41 cellular contexts compared by ENCODE assay signal in genomic region chr1:32468791-32469190, GRCh38. TPM values are rescaled to one million over a fixed set of nuclear protein-coding genes. Genes with fewer than 3 reads are reported as not detected.
"Had no signal": no experiment of that assay in that cellular context is flagged by ENCODE, and none has a peak within 500 bp of the region (broad histone marks: within the 10 kb centered on the region; RNA-seq: fewer than 3 reads in every experiment).

No MANE protein-coding gene starts in this region.

- H3K27ac Mint-ChIP-seq: activated naive CD4-positive, alpha-beta T cell treated with anti-CD3 and anti-CD28 coated beads for 36 hours; activated naive CD4-positive, alpha-beta T cell treated with anti-CD3 and anti-CD28 coated beads, Interleukin-2, amount 10 ng/mL, durations not matched to agents 7 days and 5 days; activated naive CD4-positive, alpha-beta T cell treated with anti-CD3 and anti-CD28 coated beads, Interleukin-2, amount 50 U/mL, for 24 hours; activated naive CD4-positive, alpha-beta T cell treated with anti-CD3 and anti-CD28 coated beads, Interleukin-2, amount 50 U/mL, for 72 hours; activated naive CD8-positive, alpha-beta T cell; activated naive CD8-positive, alpha-beta T cell treated with anti-CD3 and anti-CD28 coated beads for 36 hours; activated naive CD8-positive, alpha-beta T cell treated with anti-CD3 and anti-CD28 coated beads, Interleukin-2, amount 10 ng/mL, durations not matched to agents 7 days and 5 days; activated naive CD8-positive, alpha-beta T cell treated with anti-CD3 and anti-CD28 coated beads, Interleukin-2, amount 50 U/mL, for 24 hours; activated T-cell treated with anti-CD3 and anti-CD28 coated beads, Interleukin-2, amount 50 U/mL, for 24 hours; activated T-cell treated with anti-CD3 and anti-CD28 coated beads, Interleukin-2, amount 50 U/mL, for 72 hours; activated T-helper 1 cell treated with anti-CD3 and anti-CD28 coated beads, Interleukin-12 subunit alpha, Interleukin-12 subunit beta, Interleukin-2, Interleukin-4 antibody, amounts not matched to agents 30 ng/mL and 10 ng/mL and 1 ng/mL, durations not matched to agents 14 hours and 24 hours and 36 hours; activated T-helper 17 cell treated with anti-CD3 and anti-CD28 coated beads, Interleukin-2, amount 50 U/mL, for 72 hours; activated T-helper 2 cell treated with anti-CD3 and anti-CD28 coated beads, Interferon-gamma antibody, Interleukin-2, Interleukin-4, amounts not matched to agents 10 μg/mL and 5 μg/mL and 100 μg/mL, durations not matched to agents 14 hours and 24 hours and 36 hours; brain had no signal

- H3K27me3 ChIP-seq: adrenal gland, ascending aorta, cardiac muscle cell had no signal

- H3K27ac ChIP-seq: adrenal gland, ascending aorta, body of pancreas, brain microvascular endothelial cell, breast epithelium, cardiac muscle cell had no signal

- H3K36me3 Mint-ChIP-seq: activated naive CD4-positive, alpha-beta T cell treated with anti-CD3 and anti-CD28 coated beads, Interleukin-2, amount 50 U/mL, for 24 hours; activated naive CD8-positive, alpha-beta T cell; activated naive CD8-positive, alpha-beta T cell treated with anti-CD3 and anti-CD28 coated beads for 36 hours; brain had no signal

- H3K9me3 ChIP-seq: adrenal gland, ascending aorta, body of pancreas, breast epithelium had no signal

- ATAC-seq: activated naive CD4-positive, alpha-beta T cell treated with anti-CD3 and anti-CD28 coated beads, Interleukin-2, amount 50 U/mL, for 72 hours; activated naive CD8-positive, alpha-beta T cell treated with anti-CD3 and anti-CD28 coated beads, Interleukin-2, amount 50 U/mL, for 24 hours; activated T-cell treated with anti-CD3 and anti-CD28 coated beads, Interleukin-2, amount 50 U/mL, for 4 hours; activated T-cell treated with anti-CD3 and anti-CD28 coated beads, Interleukin-2, amount 50 U/mL, for 72 hours; activated T-helper 17 cell treated with anti-CD3 and anti-CD28 coated beads, Interleukin-2, amount 50 U/mL, for 72 hours; body of pancreas had no signal

- H3K4me3 ChIP-seq: adrenal gland, ascending aorta, body of pancreas, breast epithelium, cardiac muscle cell had no signal

- H3K4me3 Mint-ChIP-seq: activated naive CD4-positive, alpha-beta T cell treated with anti-CD3 and anti-CD28 coated beads for 36 hours; activated naive CD4-positive, alpha-beta T cell treated with anti-CD3 and anti-CD28 coated beads, Interleukin-2, amount 10 ng/mL, durations not matched to agents 7 days and 5 days; activated naive CD4-positive, alpha-beta T cell treated with anti-CD3 and anti-CD28 coated beads, Interleukin-2, amount 50 U/mL, for 24 hours; activated naive CD8-positive, alpha-beta T cell; activated naive CD8-positive, alpha-beta T cell treated with anti-CD3 and anti-CD28 coated beads for 36 hours; activated naive CD8-positive, alpha-beta T cell treated with anti-CD3 and anti-CD28 coated beads, Interleukin-2, amount 10 ng/mL, durations not matched to agents 7 days and 5 days; activated naive CD8-positive, alpha-beta T cell treated with anti-CD3 and anti-CD28 coated beads, Interleukin-2, amount 50 U/mL, for 24 hours; activated T-cell treated with anti-CD3 and anti-CD28 coated beads, Interleukin-2, amount 50 U/mL, for 24 hours; activated T-cell treated with anti-CD3 and anti-CD28 coated beads, Interleukin-2, amount 50 U/mL, for 4 hours; activated T-cell treated with anti-CD3 and anti-CD28 coated beads, Interleukin-2, amount 50 U/mL, for 72 hours; activated T-helper 1 cell treated with anti-CD3 and anti-CD28 coated beads, Interleukin-12 subunit alpha, Interleukin-12 subunit beta, Interleukin-2, Interleukin-4 antibody, amounts not matched to agents 30 ng/mL and 10 ng/mL and 1 ng/mL, durations not matched to agents 14 hours and 24 hours and 36 hours; activated T-helper 17 cell treated with anti-CD3 and anti-CD28 coated beads, Interleukin-2, amount 50 U/mL, for 72 hours; brain; central memory CD8-positive, alpha-beta T cell had no signal

- DNase-seq: activated effector memory CD4-positive, alpha-beta T cell treated with anti-CD3 and anti-CD28 coated beads, Interleukin-2, amount 50 U/mL, for 16 hours; activated effector memory CD4-positive, alpha-beta T cell treated with Interleukin-2 at 50 U/mL for 16 hours; activated gamma-delta T cell; activated gamma-delta T cell treated with Interleukin-2 at 50 U/mL for 16 hours; activated naive CD4-positive, alpha-beta T cell; activated naive CD4-positive, alpha-beta T cell treated with anti-CD3 and anti-CD28 coated beads for 36 hours; activated naive CD4-positive, alpha-beta T cell treated with anti-CD3 and anti-CD28 coated beads, Interleukin-2, amount 10 ng/mL, durations not matched to agents 7 days and 5 days; activated naive CD4-positive, alpha-beta T cell treated with anti-CD3 and anti-CD28 coated beads, Interleukin-2, amount 50 U/mL, for 16 hours; activated naive CD4-positive, alpha-beta T cell treated with Interleukin-2 at 50 U/mL for 16 hours; activated naive CD8-positive, alpha-beta T cell treated with anti-CD3 and anti-CD28 coated beads for 36 hours; activated naive CD8-positive, alpha-beta T cell treated with anti-CD3 and anti-CD28 coated beads, Interleukin-2, amount 10 ng/mL, durations not matched to agents 7 days and 5 days; activated naive CD8-positive, alpha-beta T cell treated with anti-CD3 and anti-CD28 coated beads, Interleukin-2, amount 50 U/mL, for 24 hours; activated T-cell treated with anti-CD3 and anti-CD28 coated beads for 4 hours; activated T-cell treated with anti-CD3 and anti-CD28 coated beads, Interleukin-2, amount 50 U/mL, for 1 hour; activated T-cell treated with anti-CD3 and anti-CD28 coated beads, Interleukin-2, amount 50 U/mL, for 24 hours; activated T-cell treated with anti-CD3 and anti-CD28 coated beads, Interleukin-2, amount 50 U/mL, for 4 hours; activated T-cell treated with anti-CD3 and anti-CD28 coated beads, Interleukin-2, amount 50 U/mL, for 48 hours; activated T-cell treated with anti-CD3 and anti-CD28 coated beads, Interleukin-2, amount 50 U/mL, for 72 hours; adrenal gland; amniotic stem cell; amygdala; anterior cingulate cortex; aorta; body of pancreas; brain microvascular endothelial cell; caudate nucleus; central memory CD4-positive, alpha-beta T cell; cerebellar nuclear complex had no signal

- H3K36me3 ChIP-seq: adrenal gland, ascending aorta, brain microvascular endothelial cell, breast epithelium, cardiac muscle cell had no signal

- H3K9me3 Mint-ChIP-seq: activated naive CD4-positive, alpha-beta T cell treated with anti-CD3 and anti-CD28 coated beads for 36 hours; activated naive CD4-positive, alpha-beta T cell treated with anti-CD3 and anti-CD28 coated beads, Interleukin-2, amount 10 ng/mL, durations not matched to agents 7 days and 5 days; activated naive CD4-positive, alpha-beta T cell treated with anti-CD3 and anti-CD28 coated beads, Interleukin-2, amount 50 U/mL, for 24 hours; activated naive CD4-positive, alpha-beta T cell treated with anti-CD3 and anti-CD28 coated beads, Interleukin-2, amount 50 U/mL, for 72 hours; activated naive CD8-positive, alpha-beta T cell treated with anti-CD3 and anti-CD28 coated beads for 36 hours; activated naive CD8-positive, alpha-beta T cell treated with anti-CD3 and anti-CD28 coated beads, Interleukin-2, amount 10 ng/mL, durations not matched to agents 7 days and 5 days; activated naive CD8-positive, alpha-beta T cell treated with anti-CD3 and anti-CD28 coated beads, Interleukin-2, amount 50 U/mL, for 24 hours; activated T-cell treated with anti-CD3 and anti-CD28 coated beads, Interleukin-2, amount 50 U/mL, for 24 hours; activated T-cell treated with anti-CD3 and anti-CD28 coated beads, Interleukin-2, amount 50 U/mL, for 4 hours; activated T-cell treated with anti-CD3 and anti-CD28 coated beads, Interleukin-2, amount 50 U/mL, for 72 hours; activated T-helper 1 cell treated with anti-CD3 and anti-CD28 coated beads, Interleukin-12 subunit alpha, Interleukin-12 subunit beta, Interleukin-2, Interleukin-4 antibody, amounts not matched to agents 30 ng/mL and 10 ng/mL and 1 ng/mL, durations not matched to agents 14 hours and 24 hours and 36 hours; activated T-helper 17 cell treated with anti-CD3 and anti-CD28 coated beads, Interleukin-2, amount 50 U/mL, for 72 hours; activated T-helper 2 cell treated with anti-CD3 and anti-CD28 coated beads, Interferon-gamma antibody, Interleukin-2, Interleukin-4, amounts not matched to agents 10 μg/mL and 5 μg/mL and 100 μg/mL, durations not matched to agents 14 hours and 24 hours and 36 hours; brain; central memory CD8-positive, alpha-beta T cell had no signal

RNA-seq across cellular contexts. Expression of gene ZBTB8B, which starts 3.9 kb away (rescaled TPM):
- total RNA-seq: activated naive CD4-positive, alpha-beta T cell treated with anti-CD3 and anti-CD28 coated beads for 36 hours; activated naive CD4-positive, alpha-beta T cell treated with anti-CD3 and anti-CD28 coated beads, Interleukin-2, amount 50 U/mL, for 72 hours; activated naive CD8-positive, alpha-beta T cell treated with anti-CD3 and anti-CD28 coated beads for 36 hours; activated naive CD8-positive, alpha-beta T cell treated with anti-CD3 and anti-CD28 coated beads, Interleukin-2, amount 10 ng/mL, durations not matched to agents 7 days and 5 days; activated T-cell treated with anti-CD3 and anti-CD28 coated beads, Interleukin-2, amount 50 U/mL, for 4 hours; activated T-cell treated with anti-CD3 and anti-CD28 coated beads, Interleukin-2, amount 50 U/mL, for 72 hours; activated T-helper 1 cell treated with anti-CD3 and anti-CD28 coated beads, Interleukin-12 subunit alpha, Interleukin-12 subunit beta, Interleukin-2, Interleukin-4 antibody, amounts not matched to agents 30 ng/mL and 10 ng/mL and 1 ng/mL, durations not matched to agents 14 hours and 24 hours and 36 hours; activated T-helper 17 cell treated with anti-CD3 and anti-CD28 coated beads, Interleukin-2, amount 50 U/mL, for 72 hours; activated T-helper 2 cell treated with anti-CD3 and anti-CD28 coated beads, Interferon-gamma antibody, Interleukin-2, Interleukin-4, amounts not matched to agents 10 μg/mL and 5 μg/mL and 100 μg/mL, durations not matched to agents 14 hours and 24 hours and 36 hours; bronchial epithelial cell; cardiac septum had no signal
- polyA plus RNA-seq: aorta had no signal
